In the genomic region with DNA sequence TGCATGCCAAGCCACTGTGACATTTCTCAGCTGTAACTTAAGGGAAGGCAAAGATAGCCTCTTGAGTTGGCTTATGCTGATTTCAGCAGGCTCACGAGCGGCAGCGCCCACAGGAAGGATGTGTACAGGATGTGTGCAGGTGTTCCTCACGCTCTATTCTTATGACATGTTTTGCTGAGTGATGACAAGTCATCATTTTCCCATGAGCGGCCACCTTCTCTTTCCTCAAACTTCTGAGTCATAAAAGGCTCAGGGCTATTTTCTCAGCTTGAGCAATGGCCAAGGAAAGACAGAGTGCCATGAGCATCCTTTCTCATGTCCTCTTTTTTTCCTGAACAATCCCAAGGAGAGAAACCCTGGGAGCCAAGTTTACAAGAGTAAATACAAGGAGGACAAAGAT, we compare ENCODE assay signal across 14 cellular contexts.
DNase-seq lines count a peak whose midpoint lies in the region; ATAC-seq lines count a peak whose summit lies in the region.
"Had no signal": no experiment of that assay in that cellular context is flagged by ENCODE, and none has a peak within 500 bp of the region (broad histone marks: within the 10 kb centered on the region; RNA-seq: fewer than 3 reads in every experiment).

No MANE protein-coding gene starts in this region.

- H3K4me3 Mint-ChIP-seq in activated CD4-positive, alpha-beta T cell treated with anti-CD3 and anti-CD28 coated beads, Interleukin-2, amount 10 ng/mL, durations not matched to agents 7 days and 5 days: no peak overlapping the region
- H3K4me3 Mint-ChIP-seq in activated CD4-positive, alpha-beta memory T cell treated with anti-CD3 and anti-CD28 coated beads, Interleukin-2, amount 10 ng/mL, durations not matched to agents 7 days and 5 days: no peak overlapping the region
- H3K4me3 Mint-ChIP-seq: GM23338 had no signal

- ATAC-seq in HG03442 (IDR thresholded peaks at IDR 0.05; ENCODE audit: unreplicated experiment): peak; percentile 65
- ATAC-seq in HG02571 (IDR thresholded peaks at IDR 0.05; ENCODE audit: unreplicated experiment): no peak
- ATAC-seq: GM23338, mucosa of descending colon had no signal

- POLR2A ChIA-PET in activated CD4-positive, alpha-beta T cell treated with anti-CD3 and anti-CD28 coated beads, Interleukin-2, amount 10 ng/mL, durations not matched to agents 7 days and 5 days (lab: Charles Lee): no interaction called here
- POLR2A ChIA-PET in activated CD4-positive, alpha-beta memory T cell treated with anti-CD3 and anti-CD28 coated beads, Interleukin-2, amount 10 ng/mL, durations not matched to agents 7 days and 5 days (lab: Charles Lee): no interaction called here

- CTCF ChIA-PET in activated CD4-positive, alpha-beta T cell treated with anti-CD3 and anti-CD28 coated beads, Interleukin-2, amount 10 ng/mL, durations not matched to agents 7 days and 5 days (lab: Charles Lee): no interaction called here
- CTCF ChIA-PET in activated CD4-positive, alpha-beta memory T cell treated with anti-CD3 and anti-CD28 coated beads, Interleukin-2, amount 10 ng/mL, durations not matched to agents 7 days and 5 days (lab: Charles Lee): no interaction called here

- peaks cover 3% of the 10 kb centered on the region for H3K4me1 Mint-ChIP-seq in activated CD4-positive, alpha-beta T cell treated with anti-CD3 and anti-CD28 coated beads, Interleukin-2, amount 10 ng/mL, durations not matched to agents 7 days and 5 days
- H3K4me1 Mint-ChIP-seq in activated CD4-positive, alpha-beta memory T cell treated with anti-CD3 and anti-CD28 coated beads, Interleukin-2, amount 10 ng/mL, durations not matched to agents 7 days and 5 days: peaks cover 10% of the 10 kb centered on the region
- H3K4me1 Mint-ChIP-seq: GM23338 had no signal

- no peaks in the 10 kb centered on the region for H3K36me3 Mint-ChIP-seq in activated CD4-positive, alpha-beta T cell treated with anti-CD3 and anti-CD28 coated beads, Interleukin-2, amount 10 ng/mL, durations not matched to agents 7 days and 5 days (ENCODE audit: low read depth)
- H3K36me3 Mint-ChIP-seq in activated CD4-positive, alpha-beta memory T cell treated with anti-CD3 and anti-CD28 coated beads, Interleukin-2, amount 10 ng/mL, durations not matched to agents 7 days and 5 days (ENCODE audit: low read depth): no peaks in the 10 kb centered on the region

- peaks cover 5% of the 10 kb centered on the region for H3K27me3 Mint-ChIP-seq in activated CD4-positive, alpha-beta T cell treated with anti-CD3 and anti-CD28 coated beads, Interleukin-2, amount 10 ng/mL, durations not matched to agents 7 days and 5 days
- H3K27me3 Mint-ChIP-seq in activated CD4-positive, alpha-beta memory T cell treated with anti-CD3 and anti-CD28 coated beads, Interleukin-2, amount 10 ng/mL, durations not matched to agents 7 days and 5 days: no peaks in the 10 kb centered on the region

- DNase-seq in activated CD4-positive, alpha-beta T cell treated with anti-CD3 and anti-CD28 coated beads, Interleukin-2, amount 10 ng/mL, durations not matched to agents 7 days and 5 days: peak; percentile 30
- no peak for DNase-seq in activated CD4-positive, alpha-beta T cell treated with anti-CD3 and anti-CD28 coated beads, Interleukin-2, amount 50 U/mL, for 4 hours
- DNase-seq in activated CD4-positive, alpha-beta memory T cell treated with anti-CD3 and anti-CD28 coated beads, Interleukin-2, amount 10 ng/mL, durations not matched to agents 7 days and 5 days: peak; percentile 42
- DNase-seq in lung microvascular endothelial cell (ENCODE audit: low read depth in 2 of 2) (peak; percentile 18 to 88), occipital lobe (lab: John Stamatoyannopoulos, UW) (no peak), NOMO-1 (lab: John Stamatoyannopoulos, UW; ENCODE audit: unreplicated experiment in 2 of 2) (no peak)
- DNase-seq: activated CD8-positive, alpha-beta memory T cell treated with anti-CD3 and anti-CD28 coated beads, Interleukin-2, amount 50 U/mL, for 48 hours; mucosa of descending colon; pancreas; T1000; tibial artery had no signal

- H3K27ac Mint-ChIP-seq in activated CD4-positive, alpha-beta T cell treated with anti-CD3 and anti-CD28 coated beads, Interleukin-2, amount 10 ng/mL, durations not matched to agents 7 days and 5 days: no peak overlapping the region
- H3K27ac Mint-ChIP-seq in activated CD4-positive, alpha-beta memory T cell treated with anti-CD3 and anti-CD28 coated beads, Interleukin-2, amount 10 ng/mL, durations not matched to agents 7 days and 5 days: no peak overlapping the region
- H3K27ac Mint-ChIP-seq: GM23338 had no signal

- H3K9me3 Mint-ChIP-seq in activated CD4-positive, alpha-beta T cell treated with anti-CD3 and anti-CD28 coated beads, Interleukin-2, amount 10 ng/mL, durations not matched to agents 7 days and 5 days: peaks cover 3% of the 10 kb centered on the region
- peaks cover 3% of the 10 kb centered on the region for H3K9me3 Mint-ChIP-seq in activated CD4-positive, alpha-beta memory T cell treated with anti-CD3 and anti-CD28 coated beads, Interleukin-2, amount 10 ng/mL, durations not matched to agents 7 days and 5 days

Comparison
In these comparisons a context has a peak if more than half of its experiments do, and no peak if none do; other contexts are left out.
1. DNase-seq: peak in activated CD4-positive, alpha-beta T cell treated with anti-CD3 and anti-CD28 coated beads, Interleukin-2, amount 10 ng/mL, durations not matched to agents 7 days and 5 days (single experiment), activated CD4-positive, alpha-beta memory T cell treated with anti-CD3 and anti-CD28 coated beads, Interleukin-2, amount 10 ng/mL, durations not matched to agents 7 days and 5 days (single experiment) and lung microvascular endothelial cell (2 of 2); none in activated CD4-positive, alpha-beta T cell treated with anti-CD3 and anti-CD28 coated beads, Interleukin-2, amount 50 U/mL, for 4 hours (0 of 2), occipital lobe (single experiment) and NOMO-1 (0 of 2).